Comparison of ENCODE assay signal across 1 cellular context in the genomic region with DNA sequence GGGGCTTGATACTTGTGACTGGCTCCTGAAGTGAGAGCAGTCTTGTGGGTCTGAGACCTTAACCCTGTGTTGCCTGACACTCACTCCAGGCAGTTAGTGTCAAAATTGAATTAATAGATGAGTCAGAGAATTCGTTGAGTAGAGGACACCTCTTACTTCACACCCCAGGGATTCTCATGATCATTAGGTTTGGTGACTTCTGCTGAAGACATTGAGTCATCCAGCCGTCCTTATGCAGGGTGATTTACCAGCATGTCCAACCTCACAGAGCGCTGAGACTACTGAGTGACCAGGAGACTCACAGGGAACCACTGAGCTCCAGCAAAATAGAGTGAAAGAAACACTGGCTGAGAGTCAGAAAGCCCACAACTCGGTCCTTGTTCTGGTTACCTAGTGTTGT.
TF ChIP-seq lines count a peak whose summit lies in the region.

No MANE protein-coding gene starts in this region.

TF ChIP-seq in IMR-90, 13 proteins besides CTCF, POLR2A, EP300 and RAD21:
- no peak for TF ChIP-seq BHLHE40 (IDR thresholded peaks at IDR 0.05; ENCODE audit: low read depth, low read length)
